Comparison of ENCODE assay signal across 1 cellular context in the genomic region with DNA sequence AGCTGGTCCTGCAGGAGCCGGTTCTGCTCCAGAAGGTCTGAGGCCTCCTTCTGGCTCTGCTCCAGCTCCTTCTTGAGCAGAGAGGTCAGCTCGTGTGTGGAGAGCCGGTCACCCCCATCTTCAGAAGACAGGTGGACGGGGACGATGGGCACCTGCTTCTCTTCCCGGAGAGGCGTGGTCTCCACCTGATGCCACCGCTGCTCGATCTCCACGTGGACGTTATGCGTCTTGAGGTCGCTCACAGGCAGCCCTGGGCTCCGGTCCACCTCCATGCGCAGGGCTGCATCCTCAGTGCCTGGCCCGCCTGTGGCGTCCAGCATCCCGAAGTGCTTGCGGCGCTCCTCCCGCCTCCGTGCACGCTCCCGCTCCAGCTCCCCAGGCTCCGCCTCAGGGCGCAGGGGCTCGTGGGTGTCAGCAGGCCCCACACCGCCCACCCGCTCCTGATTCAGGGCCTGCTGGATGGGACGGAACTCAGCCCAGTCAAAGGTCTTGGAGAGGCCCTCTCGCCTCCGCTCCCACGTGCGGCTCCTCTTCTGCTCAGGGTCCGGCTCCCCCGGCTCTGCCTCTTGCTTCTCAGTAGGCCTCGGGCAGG. TPM values are rescaled to one million over a fixed set of nuclear protein-coding genes. Genes with fewer than 3 reads are reported as not detected.
"Had no signal": no experiment of that assay in that cellular context is flagged by ENCODE, and none has a peak within 500 bp of the region (broad histone marks: within the 10 kb centered on the region; RNA-seq: fewer than 3 reads in every experiment).

No MANE protein-coding gene starts in this region.

RNA-seq across cellular contexts. Expression of a gene that starts 5.7 kb away (rescaled TPM):
- total RNA-seq: activated CD4-positive, alpha-beta memory T cell treated with anti-CD3 and anti-CD28 coated beads, Interleukin-2, amount 10 ng/mL, durations not matched to agents 7 days and 5 days had no signal
